ENCODE assay signal across 13 cellular contexts in the genomic region with DNA sequence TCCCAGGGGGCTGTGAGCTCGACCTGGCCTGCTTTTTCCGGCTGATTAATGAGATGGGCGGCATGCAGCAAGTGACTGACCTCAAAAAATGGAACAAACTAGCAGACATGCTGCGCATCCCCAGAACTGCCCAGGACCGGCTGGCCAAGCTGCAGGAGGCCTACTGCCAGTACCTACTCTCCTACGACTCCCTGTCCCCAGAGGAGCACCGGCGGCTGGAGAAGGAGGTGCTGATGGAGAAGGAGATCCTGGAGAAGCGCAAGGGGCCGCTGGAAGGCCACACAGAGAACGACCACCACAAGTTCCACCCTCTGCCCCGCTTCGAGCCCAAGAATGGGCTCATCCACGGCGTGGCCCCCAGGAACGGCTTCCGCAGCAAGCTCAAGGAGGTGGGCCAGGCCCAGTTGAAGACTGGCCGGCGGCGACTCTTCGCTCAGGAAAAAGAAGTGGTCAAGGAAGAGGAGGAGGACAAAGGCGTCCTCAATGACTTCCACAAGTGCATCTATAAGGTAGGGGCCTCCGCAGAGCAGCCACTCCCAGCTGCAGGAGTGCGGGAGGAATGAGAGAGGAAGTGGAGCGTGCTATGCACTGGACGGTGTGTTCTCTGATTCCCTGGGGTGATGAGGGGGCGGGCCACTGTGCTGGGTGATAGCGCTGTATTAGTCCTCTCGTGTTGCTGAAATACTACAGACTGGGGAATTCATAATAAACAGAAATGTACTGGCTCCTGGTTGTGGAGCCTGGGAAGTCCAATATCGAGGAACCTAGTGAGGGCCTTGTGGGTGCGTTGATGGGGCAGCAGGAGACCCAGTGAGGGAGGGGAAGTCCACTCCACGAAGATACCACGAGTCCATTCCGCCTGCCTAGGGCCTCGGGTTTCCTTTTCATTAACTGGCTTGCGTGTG.
DNase-seq lines count a peak whose midpoint lies in the region; ATAC-seq, FAIRE-seq and TF ChIP-seq lines count a peak whose summit lies in the region.
"Had no signal": no experiment of that assay in that cellular context is flagged by ENCODE, and none has a peak within 500 bp of the region (broad histone marks: within the 10 kb centered on the region; RNA-seq: fewer than 3 reads in every experiment).

No MANE protein-coding gene starts in this region.

- TF ChIP-seq POLR2A in GM12892 (IDR thresholded peaks at IDR 0.05; ENCODE audit: low read depth, low read length) = no peak

- H3K27ac Mint-ChIP-seq in neural progenitor cell = peak overlapping the region; percentile 33

- no peaks in the 10 kb centered on the region for H3K27me3 ChIP-seq in left ventricle myocardium inferior (ENCODE audit: low read depth)
- no peaks in the 10 kb centered on the region for H3K27me3 ChIP-seq in neural progenitor cell
- no peaks in the 10 kb centered on the region for H3K27me3 ChIP-seq in upper lobe of right lung
- H3K27me3 ChIP-seq: pancreas had no signal

- H3K4me3 ChIP-seq in left ventricle myocardium inferior (no peak overlapping the region), neural progenitor cell (no peak overlapping the region), upper lobe of right lung (no peak overlapping the region)
- H3K4me3 ChIP-seq: mucosa of descending colon, pancreas had no signal

- TF ChIP-seq CTCF in left ventricle myocardium inferior (IDR thresholded peaks at IDR 0.05; ENCODE audit: borderline replicate concordance) (no peak), neural progenitor cell (IDR thresholded peaks at IDR 0.05) (no peak), upper lobe of right lung (IDR thresholded peaks at IDR 0.05) (no peak)

- H3K36me3 Mint-ChIP-seq in neural progenitor cell = peaks cover 35% of the 10 kb centered on the region

- peaks cover 25% of the 10 kb centered on the region for H3K36me3 ChIP-seq in left ventricle myocardium inferior
- no peaks in the 10 kb centered on the region for H3K36me3 ChIP-seq in neural progenitor cell
- peaks cover 26% of the 10 kb centered on the region for H3K36me3 ChIP-seq in upper lobe of right lung

- DNase-seq in left ventricle myocardium inferior (no peak), left cardiac atrium (no peak), cerebellar cortex (ENCODE audit: low spot score) (peak; percentile 73), neural progenitor cell (ENCODE audit: low spot score) (no peak), upper lobe of right lung (peak; percentile 54), hippocampal formation (lab: John Stamatoyannopoulos, UW) (no peak), GM12892 (ENCODE audit: insufficient read length) (no peak)
- DNase-seq: KG1; kidney; NCI-H1092 treated with DMSO at 0.1 percent for 48 hours; stimulated activated CD4-positive, alpha-beta T cell treated with anti-CD3 and anti-CD28 coated beads, Interleukin-15, amount 100 ng/mL, for 24 hours had no signal

- no peak overlapping the region for H2AFZ ChIP-seq in neural progenitor cell (replicated peaks)

- H3K4me1 ChIP-seq in left ventricle myocardium inferior (peaks cover 69% of the 10 kb centered on the region), neural progenitor cell (no peaks in the 10 kb centered on the region), upper lobe of right lung (peaks cover 10% of the 10 kb centered on the region)

- H3K4me3 Mint-ChIP-seq in neural progenitor cell = no peak overlapping the region

- peaks cover 12% of the 10 kb centered on the region for H3K4me1 Mint-ChIP-seq in neural progenitor cell

- no peaks in the 10 kb centered on the region for H3K79me2 ChIP-seq in neural progenitor cell (ENCODE audit: low read depth)

- peaks cover 21% of the 10 kb centered on the region for H4K20me1 ChIP-seq in neural progenitor cell (ENCODE audit: low read depth)

- no peaks in the 10 kb centered on the region for H3F3A ChIP-seq in neural progenitor cell (ENCODE audit: low read depth)

- ATAC-seq in left cardiac atrium (no peak), upper lobe of right lung (no peak)
- ATAC-seq: mucosa of descending colon had no signal

- no peak overlapping the region for H3K4me2 ChIP-seq in neural progenitor cell

- H3K27me3 Mint-ChIP-seq in neural progenitor cell (ENCODE audit: insufficient read depth, low read depth) = peaks cover 13% of the 10 kb centered on the region

- H3K9me3 Mint-ChIP-seq in neural progenitor cell = no peaks in the 10 kb centered on the region

- H3K27ac ChIP-seq in left ventricle myocardium inferior (replicated peaks) (peak overlapping the region; percentile 69), neural progenitor cell (no peak overlapping the region), upper lobe of right lung (no peak overlapping the region)
- H3K27ac ChIP-seq: pancreas had no signal

- FAIRE-seq in GM12892 (lab: Jason Lieb, UNC) = no peak
- FAIRE-seq: kidney, pancreas had no signal

- H3K9ac ChIP-seq in neural progenitor cell = no peak overlapping the region

- intact Hi-C loops in left ventricle myocardium inferior (cut with micrococcal nuclease) (loop anchor here (10.0 kb wide), 1 partner anchor 124 kb away; no protein-coding TSS in a partner anchor), left cardiac atrium (cut with DNase I) (loop anchor here (5.0 to 10.0 kb wide), 2 partner anchors 121 to 124 kb away; no protein-coding TSS in a partner anchor), upper lobe of right lung (cut with DNase I) (no loop called here)

- H3K9me3 ChIP-seq in left ventricle myocardium inferior (replicated peaks) = no peaks in the 10 kb centered on the region
- H3K9me3 ChIP-seq in neural progenitor cell (ENCODE audit: low read depth) = no peaks in the 10 kb centered on the region
- H3K9me3 ChIP-seq in upper lobe of right lung = no peaks in the 10 kb centered on the region
- H3K9me3 ChIP-seq: mucosa of descending colon, pancreas had no signal

Comparison
In these comparisons a context has a peak if more than half of its experiments do, and no peak if none do; other contexts are left out.
1. DNase-seq: peak in cerebellar cortex (single experiment) and upper lobe of right lung (single experiment); none in left ventricle myocardium inferior (single experiment), left cardiac atrium (single experiment), neural progenitor cell (single experiment), hippocampal formation (0 of 2) and GM12892 (single experiment).